Comparison of ENCODE assay signal across 14 cellular contexts in genomic region chr6:30158475-30159025, GRCh38. TPM values are rescaled to one million over a fixed set of nuclear protein-coding genes. Genes with fewer than 3 reads are reported as not detected.
"Had no signal": no experiment of that assay in that cellular context is flagged by ENCODE, and none has a peak within 500 bp of the region (broad histone marks: within the 10 kb centered on the region; RNA-seq: fewer than 3 reads in every experiment).

No MANE protein-coding gene starts in this region.

- H3K4me1 ChIP-seq: sigmoid colon, uterus had no signal

- H3K4me3 Mint-ChIP-seq: activated naive CD4-positive, alpha-beta T cell treated with anti-CD3 and anti-CD28 coated beads, Interleukin-2, amount 50 U/mL, for 24 hours; neural crest cell had no signal

- H3K4me3 ChIP-seq: sigmoid colon, thyroid gland, uterus had no signal

- H3K27me3 ChIP-seq: brain microvascular endothelial cell, thyroid gland had no signal

- H3K27ac ChIP-seq: brain microvascular endothelial cell, sigmoid colon, thyroid gland, uterus had no signal

- H3K4me1 Mint-ChIP-seq: neural crest cell had no signal

- H3K36me3 Mint-ChIP-seq: activated naive CD4-positive, alpha-beta T cell treated with anti-CD3 and anti-CD28 coated beads, Interleukin-2, amount 50 U/mL, for 24 hours had no signal

- H3K9me3 Mint-ChIP-seq: activated naive CD4-positive, alpha-beta T cell treated with anti-CD3 and anti-CD28 coated beads, Interleukin-2, amount 50 U/mL, for 24 hours; neural crest cell had no signal

- H3K9me3 ChIP-seq: sigmoid colon, thyroid gland, uterus had no signal

- H3K36me3 ChIP-seq: brain microvascular endothelial cell, sigmoid colon, thyroid gland, uterus had no signal

- DNase-seq: activated CD4-positive, CD25-positive, alpha-beta regulatory T cell; brain microvascular endothelial cell; effector memory CD4-positive, alpha-beta T cell; sigmoid colon; stimulated activated CD4-positive, alpha-beta T cell treated with anti-CD3 and anti-CD28 coated beads, Interleukin-4, amount 100 ng/mL, for 24 hours; thyroid gland; uterus had no signal

RNA-seq across cellular contexts. Expression of gene TRIM10, which starts 2.5 kb away (rescaled TPM):
- total RNA-seq: kidney epithelial cell, mesenteric fat pad, myocyte, neural crest cell, osteocyte, pulmonary artery endothelial cell, thyroid gland had no signal

RNA-seq across cellular contexts. Expression of gene TRIM15, which starts 4.8 kb away (rescaled TPM):
- total RNA-seq: kidney epithelial cell, mesenteric fat pad, myocyte, neural crest cell, osteocyte, pulmonary artery endothelial cell, thyroid gland, uterus had no signal

RNA-seq across cellular contexts. Expression of gene TRIM40, which starts 22.6 kb away (rescaled TPM):
- total RNA-seq: kidney epithelial cell, mesenteric fat pad, myocyte, neural crest cell, osteocyte, pulmonary artery endothelial cell, sigmoid colon, thyroid gland, uterus had no signal

RNA-seq across cellular contexts. Expression of gene TRIM31, which starts 45.7 kb away (rescaled TPM):
- total RNA-seq: kidney epithelial cell, mesenteric fat pad, myocyte, neural crest cell, osteocyte, pulmonary artery endothelial cell, thyroid gland, uterus had no signal
